ENCODE assay signal across 1 cellular context in the genomic region with DNA sequence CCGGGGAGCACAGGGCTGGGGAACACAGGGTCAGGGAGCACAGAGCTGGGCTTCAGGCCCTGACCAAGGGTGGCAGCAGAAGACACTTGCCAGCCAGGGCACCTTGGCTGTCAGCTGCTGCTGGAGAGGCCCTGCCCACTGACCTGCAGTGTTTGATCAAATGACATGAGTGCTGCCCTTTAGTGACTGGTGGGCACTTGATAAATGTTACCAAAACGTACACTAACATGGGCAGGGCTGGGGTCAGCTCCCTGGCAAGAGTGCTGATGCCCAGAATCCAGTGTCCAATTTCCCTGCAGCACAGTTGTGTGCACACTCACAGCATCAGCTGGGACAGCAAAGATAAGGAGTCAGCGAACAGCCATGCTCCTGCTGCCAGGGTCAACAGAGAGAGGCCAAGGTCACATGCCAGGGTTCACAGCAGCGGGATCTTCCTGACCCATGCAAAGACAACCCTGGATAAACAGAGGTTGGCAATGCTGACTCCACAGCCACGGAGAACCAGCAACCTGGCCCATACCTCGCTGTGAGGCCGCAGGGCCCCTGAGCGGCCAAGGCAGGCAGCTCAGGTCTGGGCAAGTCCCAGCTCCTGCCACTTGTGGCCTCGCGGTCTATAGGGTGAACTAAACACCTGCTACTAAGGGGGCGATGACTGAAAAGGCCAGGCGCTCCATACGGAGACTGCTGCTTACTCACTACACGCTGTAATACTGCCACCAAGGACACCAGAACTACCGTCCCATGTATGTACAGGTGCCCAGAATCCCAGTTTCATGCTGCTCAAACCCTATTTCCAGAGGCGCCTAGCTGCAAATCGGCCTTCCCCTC.
TF ChIP-seq lines count a peak whose summit lies in the region.

No MANE protein-coding gene starts in this region.

TF ChIP-seq in HepG2, 621 proteins besides CTCF, POLR2A, EP300 and RAD21 (continued from another document and continues in another):
- TF ChIP-seq SSRP1 (CRISPR knock-in tag; IDR thresholded peaks at IDR 0.05) (peak; percentile 92; the same call in 1 of the 2 replicates), KDM6A (CRISPR knock-in tag; IDR thresholded peaks at IDR 0.05; ENCODE audit: low read depth) (peak; percentile 69; the same call in 1 of the 2 replicates), ATF7 (IDR thresholded peaks at IDR 0.05) (no peak), ATF7 (CRISPR knock-in tag; IDR thresholded peaks at IDR 0.05) (peak; percentile 90), KMT2A (CRISPR knock-in tag; IDR thresholded peaks at IDR 0.05) (peak; percentile 86), MAFK (conservative IDR thresholded peaks at IDR 0.05 in 1 of 2, IDR thresholded peaks at IDR 0.05 in 1 of 2; ENCODE audit: low read length in 2 of 2) (peak; percentile 60 to 69; a peak in 2 of 4 replicates), GABPB1 (CRISPR knock-in tag; IDR thresholded peaks at IDR 0.05) (peak; percentile 63), ZNF563 (CRISPR knock-in tag; IDR thresholded peaks at IDR 0.05) (peak; percentile 77; the same call in 1 of the 2 replicates), ZNF891 (CRISPR knock-in tag; IDR thresholded peaks at IDR 0.05) (peak; percentile 72), ZNF562 (CRISPR knock-in tag; IDR thresholded peaks at IDR 0.05; ENCODE audit: borderline replicate concordance) (no peak), HOXD1 (CRISPR knock-in tag; IDR thresholded peaks at IDR 0.05) (peak; percentile 91), CAMTA2 (CRISPR knock-in tag; IDR thresholded peaks at IDR 0.05; ENCODE audit: borderline replicate concordance) (no peak; the same call in 1 of the 2 replicates), SETDB1 (CRISPR knock-in tag; IDR thresholded peaks at IDR 0.05; ENCODE audit: borderline replicate concordance) (no peak), ONECUT2 (CRISPR knock-in tag; IDR thresholded peaks at IDR 0.05) (no peak), GTF2F1 (IDR thresholded peaks at IDR 0.05; ENCODE audit: low read length) (no peak), ZKSCAN5 (CRISPR knock-in tag; IDR thresholded peaks at IDR 0.05) (no peak; the same call in 1 of the 2 replicates), ZFP37 (CRISPR knock-in tag; IDR thresholded peaks at IDR 0.05; ENCODE audit: borderline replicate concordance) (peak; percentile 54; the same call in 1 of the 2 replicates), HNF4G (IDR thresholded peaks at IDR 0.05; ENCODE audit: borderline replicate concordance, low read depth, low read length) (peak; percentile 72), HNF4G (CRISPR knock-in tag; IDR thresholded peaks at IDR 0.05; ENCODE audit: borderline replicate concordance, low read depth) (peak; percentile 80; the same call in 1 of the 2 replicates), ZFX (CRISPR knock-in tag; IDR thresholded peaks at IDR 0.05; ENCODE audit: low read depth) (peak; percentile 80), ZSCAN21 (CRISPR knock-in tag; IDR thresholded peaks at IDR 0.05; ENCODE audit: borderline replicate concordance) (peak; percentile 79; the same call in 1 of the 2 replicates), ZNF747 (CRISPR knock-in tag; IDR thresholded peaks at IDR 0.05; ENCODE audit: borderline replicate concordance) (peak; percentile 86; the same call in 1 of the 2 replicates), KLF16 (CRISPR knock-in tag; IDR thresholded peaks at IDR 0.05) (peak in 1 of 2 experiments; percentile 77; a peak in 2 of 4 replicates), ZNF274 (CRISPR knock-in tag; IDR thresholded peaks at IDR 0.05) (peak; percentile 72), ZNF337 (CRISPR knock-in tag; IDR thresholded peaks at IDR 0.05; ENCODE audit: borderline replicate concordance, low read depth) (0 out of 2 replicates have a peak, but pooled peaks have one; percentile 41), ZSCAN29 (CRISPR knock-in tag; conservative IDR thresholded peaks at IDR 0.05) (peak; percentile 85; the same call in 1 of the 2 replicates), FOSL2 (CRISPR knock-in tag; IDR thresholded peaks at IDR 0.05) (peak; percentile 92), ZNF431 (CRISPR knock-in tag; IDR thresholded peaks at IDR 0.05; ENCODE audit: borderline replicate concordance, low read depth) (peak; percentile 81; the same call in 1 of the 2 replicates), BRCA1 (CRISPR knock-in tag; IDR thresholded peaks at IDR 0.05) (no peak; the same call in 1 of the 2 replicates), ZNF552 (CRISPR knock-in tag; IDR thresholded peaks at IDR 0.05; ENCODE audit: borderline replicate concordance) (no peak), ZBTB20 (CRISPR knock-in tag; IDR thresholded peaks at IDR 0.05; ENCODE audit: borderline replicate concordance, low read depth) (peak; percentile 89; the same call in 1 of the 2 replicates), GTF3A (CRISPR knock-in tag; conservative IDR thresholded peaks at IDR 0.05) (0 out of 2 replicates have a peak, but pooled peaks have one; percentile 75), PPARG (CRISPR knock-in tag; conservative IDR thresholded peaks at IDR 0.05) (peak; percentile 79), NRL (CRISPR knock-in tag; IDR thresholded peaks at IDR 0.05; ENCODE audit: borderline replicate concordance) (peak; percentile 51; the same call in 1 of the 2 replicates), ZNF567 (CRISPR knock-in tag; IDR thresholded peaks at IDR 0.05; ENCODE audit: borderline replicate concordance) (peak; percentile 89), PITX1 (CRISPR knock-in tag; IDR thresholded peaks at IDR 0.05) (peak; percentile 92), TBX3 (IDR thresholded peaks at IDR 0.05; ENCODE audit: borderline replicate concordance) (peak; percentile 18; the same call in 1 of the 2 replicates), SYNCRIP (IDR thresholded peaks at IDR 0.05; ENCODE audit: insufficient read depth, low read depth, low read length) (no peak), ZNF350 (CRISPR knock-in tag; IDR thresholded peaks at IDR 0.05; ENCODE audit: borderline replicate concordance, low read depth) (peak; percentile 92), SAFB2 (CRISPR knock-in tag; IDR thresholded peaks at IDR 0.05; ENCODE audit: borderline replicate concordance, low read depth) (no peak; the same call in 1 of the 2 replicates)
- TF ChIP-seq, protein P1, sequence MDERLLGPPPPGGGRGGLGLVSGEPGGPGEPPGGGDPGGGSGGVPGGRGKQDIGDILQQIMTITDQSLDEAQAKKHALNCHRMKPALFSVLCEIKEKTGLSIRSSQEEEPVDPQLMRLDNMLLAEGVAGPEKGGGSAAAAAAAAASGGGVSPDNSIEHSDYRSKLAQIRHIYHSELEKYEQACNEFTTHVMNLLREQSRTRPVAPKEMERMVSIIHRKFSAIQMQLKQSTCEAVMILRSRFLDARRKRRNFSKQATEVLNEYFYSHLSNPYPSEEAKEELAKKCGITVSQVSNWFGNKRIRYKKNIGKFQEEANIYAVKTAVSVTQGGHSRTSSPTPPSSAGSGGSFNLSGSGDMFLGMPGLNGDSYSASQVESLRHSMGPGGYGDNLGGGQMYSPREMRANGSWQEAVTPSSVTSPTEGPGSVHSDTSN (CRISPR knock-in tag; IDR thresholded peaks at IDR 0.05) = no peak
- TF ChIP-seq, protein P2, sequence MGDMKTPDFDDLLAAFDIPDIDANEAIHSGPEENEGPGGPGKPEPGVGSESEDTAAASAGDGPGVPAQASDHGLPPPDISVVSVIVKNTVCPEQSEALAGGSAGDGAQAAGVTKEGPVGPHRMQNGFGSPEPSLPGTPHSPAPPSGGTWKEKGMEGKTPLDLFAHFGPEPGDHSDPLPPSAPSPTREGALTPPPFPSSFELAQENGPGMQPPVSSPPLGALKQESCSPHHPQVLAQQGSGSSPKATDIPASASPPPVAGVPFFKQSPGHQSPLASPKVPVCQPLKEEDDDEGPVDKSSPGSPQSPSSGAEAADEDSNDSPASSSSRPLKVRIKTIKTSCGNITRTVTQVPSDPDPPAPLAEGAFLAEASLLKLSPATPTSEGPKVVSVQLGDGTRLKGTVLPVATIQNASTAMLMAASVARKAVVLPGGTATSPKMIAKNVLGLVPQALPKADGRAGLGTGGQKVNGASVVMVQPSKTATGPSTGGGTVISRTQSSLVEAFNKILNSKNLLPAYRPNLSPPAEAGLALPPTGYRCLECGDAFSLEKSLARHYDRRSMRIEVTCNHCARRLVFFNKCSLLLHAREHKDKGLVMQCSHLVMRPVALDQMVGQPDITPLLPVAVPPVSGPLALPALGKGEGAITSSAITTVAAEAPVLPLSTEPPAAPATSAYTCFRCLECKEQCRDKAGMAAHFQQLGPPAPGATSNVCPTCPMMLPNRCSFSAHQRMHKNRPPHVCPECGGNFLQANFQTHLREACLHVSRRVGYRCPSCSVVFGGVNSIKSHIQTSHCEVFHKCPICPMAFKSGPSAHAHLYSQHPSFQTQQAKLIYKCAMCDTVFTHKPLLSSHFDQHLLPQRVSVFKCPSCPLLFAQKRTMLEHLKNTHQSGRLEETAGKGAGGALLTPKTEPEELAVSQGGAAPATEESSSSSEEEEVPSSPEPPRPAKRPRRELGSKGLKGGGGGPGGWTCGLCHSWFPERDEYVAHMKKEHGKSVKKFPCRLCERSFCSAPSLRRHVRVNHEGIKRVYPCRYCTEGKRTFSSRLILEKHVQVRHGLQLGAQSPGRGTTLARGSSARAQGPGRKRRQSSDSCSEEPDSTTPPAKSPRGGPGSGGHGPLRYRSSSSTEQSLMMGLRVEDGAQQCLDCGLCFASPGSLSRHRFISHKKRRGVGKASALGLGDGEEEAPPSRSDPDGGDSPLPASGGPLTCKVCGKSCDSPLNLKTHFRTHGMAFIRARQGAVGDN (CRISPR knock-in tag; IDR thresholded peaks at IDR 0.05) = peak; percentile 99
- TF ChIP-seq, protein P3, sequence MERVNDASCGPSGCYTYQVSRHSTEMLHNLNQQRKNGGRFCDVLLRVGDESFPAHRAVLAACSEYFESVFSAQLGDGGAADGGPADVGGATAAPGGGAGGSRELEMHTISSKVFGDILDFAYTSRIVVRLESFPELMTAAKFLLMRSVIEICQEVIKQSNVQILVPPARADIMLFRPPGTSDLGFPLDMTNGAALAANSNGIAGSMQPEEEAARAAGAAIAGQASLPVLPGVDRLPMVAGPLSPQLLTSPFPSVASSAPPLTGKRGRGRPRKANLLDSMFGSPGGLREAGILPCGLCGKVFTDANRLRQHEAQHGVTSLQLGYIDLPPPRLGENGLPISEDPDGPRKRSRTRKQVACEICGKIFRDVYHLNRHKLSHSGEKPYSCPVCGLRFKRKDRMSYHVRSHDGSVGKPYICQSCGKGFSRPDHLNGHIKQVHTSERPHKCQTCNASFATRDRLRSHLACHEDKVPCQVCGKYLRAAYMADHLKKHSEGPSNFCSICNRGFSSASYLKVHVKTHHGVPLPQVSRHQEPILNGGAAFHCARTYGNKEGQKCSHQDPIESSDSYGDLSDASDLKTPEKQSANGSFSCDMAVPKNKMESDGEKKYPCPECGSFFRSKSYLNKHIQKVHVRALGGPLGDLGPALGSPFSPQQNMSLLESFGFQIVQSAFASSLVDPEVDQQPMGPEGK (CRISPR knock-in tag; IDR thresholded peaks at IDR 0.05) = peak; percentile 76
- TF ChIP-seq, protein P4, sequence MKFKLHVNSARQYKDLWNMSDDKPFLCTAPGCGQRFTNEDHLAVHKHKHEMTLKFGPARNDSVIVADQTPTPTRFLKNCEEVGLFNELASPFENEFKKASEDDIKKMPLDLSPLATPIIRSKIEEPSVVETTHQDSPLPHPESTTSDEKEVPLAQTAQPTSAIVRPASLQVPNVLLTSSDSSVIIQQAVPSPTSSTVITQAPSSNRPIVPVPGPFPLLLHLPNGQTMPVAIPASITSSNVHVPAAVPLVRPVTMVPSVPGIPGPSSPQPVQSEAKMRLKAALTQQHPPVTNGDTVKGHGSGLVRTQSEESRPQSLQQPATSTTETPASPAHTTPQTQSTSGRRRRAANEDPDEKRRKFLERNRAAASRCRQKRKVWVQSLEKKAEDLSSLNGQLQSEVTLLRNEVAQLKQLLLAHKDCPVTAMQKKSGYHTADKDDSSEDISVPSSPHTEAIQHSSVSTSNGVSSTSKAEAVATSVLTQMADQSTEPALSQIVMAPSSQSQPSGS (CRISPR knock-in tag; IDR thresholded peaks at IDR 0.05) = peak; percentile 86
- TF ChIP-seq, protein P5, sequence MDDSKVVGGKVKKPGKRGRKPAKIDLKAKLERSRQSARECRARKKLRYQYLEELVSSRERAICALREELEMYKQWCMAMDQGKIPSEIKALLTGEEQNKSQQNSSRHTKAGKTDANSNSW (CRISPR knock-in tag; IDR thresholded peaks at IDR 0.05; ENCODE audit: borderline replicate concordance) = 0 out of 2 replicates have a peak, but pooled peaks have one; percentile 33
- TF ChIP-seq, protein P6, sequence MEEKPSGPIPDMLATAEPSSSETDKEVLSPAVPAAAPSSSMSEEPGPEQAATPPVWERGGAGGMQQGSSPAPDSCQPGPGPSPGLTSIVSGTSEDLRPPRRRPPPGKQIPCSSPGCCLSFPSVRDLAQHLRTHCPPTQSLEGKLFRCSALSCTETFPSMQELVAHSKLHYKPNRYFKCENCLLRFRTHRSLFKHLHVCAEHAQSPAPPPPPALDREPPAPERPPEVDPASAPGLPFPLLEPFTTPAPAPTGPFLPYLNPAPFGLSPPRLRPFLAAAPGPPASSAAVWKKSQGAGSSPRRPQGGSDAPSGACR (CRISPR knock-in tag; IDR thresholded peaks at IDR 0.05) = peak; percentile 97
- TF ChIP-seq, protein P7, sequence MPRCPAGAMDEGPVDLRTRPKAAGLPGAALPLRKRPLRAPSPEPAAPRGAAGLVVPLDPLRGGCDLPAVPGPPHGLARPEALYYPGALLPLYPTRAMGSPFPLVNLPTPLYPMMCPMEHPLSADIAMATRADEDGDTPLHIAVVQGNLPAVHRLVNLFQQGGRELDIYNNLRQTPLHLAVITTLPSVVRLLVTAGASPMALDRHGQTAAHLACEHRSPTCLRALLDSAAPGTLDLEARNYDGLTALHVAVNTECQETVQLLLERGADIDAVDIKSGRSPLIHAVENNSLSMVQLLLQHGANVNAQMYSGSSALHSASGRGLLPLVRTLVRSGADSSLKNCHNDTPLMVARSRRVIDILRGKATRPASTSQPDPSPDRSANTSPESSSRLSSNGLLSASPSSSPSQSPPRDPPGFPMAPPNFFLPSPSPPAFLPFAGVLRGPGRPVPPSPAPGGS (CRISPR knock-in tag; IDR thresholded peaks at IDR 0.05) = peak; percentile 91; the same call in 1 of the 2 replicates
- TF ChIP-seq, protein P8, sequence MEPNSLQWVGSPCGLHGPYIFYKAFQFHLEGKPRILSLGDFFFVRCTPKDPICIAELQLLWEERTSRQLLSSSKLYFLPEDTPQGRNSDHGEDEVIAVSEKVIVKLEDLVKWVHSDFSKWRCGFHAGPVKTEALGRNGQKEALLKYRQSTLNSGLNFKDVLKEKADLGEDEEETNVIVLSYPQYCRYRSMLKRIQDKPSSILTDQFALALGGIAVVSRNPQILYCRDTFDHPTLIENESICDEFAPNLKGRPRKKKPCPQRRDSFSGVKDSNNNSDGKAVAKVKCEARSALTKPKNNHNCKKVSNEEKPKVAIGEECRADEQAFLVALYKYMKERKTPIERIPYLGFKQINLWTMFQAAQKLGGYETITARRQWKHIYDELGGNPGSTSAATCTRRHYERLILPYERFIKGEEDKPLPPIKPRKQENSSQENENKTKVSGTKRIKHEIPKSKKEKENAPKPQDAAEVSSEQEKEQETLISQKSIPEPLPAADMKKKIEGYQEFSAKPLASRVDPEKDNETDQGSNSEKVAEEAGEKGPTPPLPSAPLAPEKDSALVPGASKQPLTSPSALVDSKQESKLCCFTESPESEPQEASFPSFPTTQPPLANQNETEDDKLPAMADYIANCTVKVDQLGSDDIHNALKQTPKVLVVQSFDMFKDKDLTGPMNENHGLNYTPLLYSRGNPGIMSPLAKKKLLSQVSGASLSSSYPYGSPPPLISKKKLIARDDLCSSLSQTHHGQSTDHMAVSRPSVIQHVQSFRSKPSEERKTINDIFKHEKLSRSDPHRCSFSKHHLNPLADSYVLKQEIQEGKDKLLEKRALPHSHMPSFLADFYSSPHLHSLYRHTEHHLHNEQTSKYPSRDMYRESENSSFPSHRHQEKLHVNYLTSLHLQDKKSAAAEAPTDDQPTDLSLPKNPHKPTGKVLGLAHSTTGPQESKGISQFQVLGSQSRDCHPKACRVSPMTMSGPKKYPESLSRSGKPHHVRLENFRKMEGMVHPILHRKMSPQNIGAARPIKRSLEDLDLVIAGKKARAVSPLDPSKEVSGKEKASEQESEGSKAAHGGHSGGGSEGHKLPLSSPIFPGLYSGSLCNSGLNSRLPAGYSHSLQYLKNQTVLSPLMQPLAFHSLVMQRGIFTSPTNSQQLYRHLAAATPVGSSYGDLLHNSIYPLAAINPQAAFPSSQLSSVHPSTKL (CRISPR knock-in tag; IDR thresholded peaks at IDR 0.05) = peak; percentile 99
